1 cellular context compared by ENCODE assay signal in genomic region chr1:22451702-22452400, GRCh38.
TF ChIP-seq lines count a peak whose summit lies in the region.

Gene ZBTB40, plus strand, starts transcription at chr1:22451851. Its CDS starts 38,098 bp downstream, at chr1:22489949.

TF ChIP-seq in HEK293, 187 proteins besides CTCF, POLR2A, EP300 and RAD21 (continued from another document and continues in another):
- TF ChIP-seq ZNF518A (tag by site-specific recombination; conservative IDR thresholded peaks at IDR 0.05; ENCODE audit: low read depth) (peak; percentile 75), ZNF133 (tag by site-specific recombination; IDR thresholded peaks at IDR 0.05) (no peak), REPIN1 (tag by site-specific recombination; IDR thresholded peaks at IDR 0.05; ENCODE audit: low read depth) (peak; percentile 69; the same call in 1 of the 2 replicates), FEZF1 (tag by site-specific recombination; IDR thresholded peaks at IDR 0.05) (peak; percentile 33), SALL2 (tag by site-specific recombination; IDR thresholded peaks at IDR 0.05; ENCODE audit: borderline replicate concordance) (no peak), BCL6B (tag by site-specific recombination; IDR thresholded peaks at IDR 0.05) (no peak), ZNF549 (tag by site-specific recombination; IDR thresholded peaks at IDR 0.05) (no peak), GLIS2 (tag by site-specific recombination; IDR thresholded peaks at IDR 0.05) (peak; percentile 92), ZNF660 (tag by site-specific recombination; IDR thresholded peaks at IDR 0.05) (peak; percentile 99), ZNF362 (tag by site-specific recombination; IDR thresholded peaks at IDR 0.05) (peak; percentile 33; the same call in 1 of the 2 replicates), TSHZ1 (tag by site-specific recombination; IDR thresholded peaks at IDR 0.05; ENCODE audit: borderline replicate concordance) (peak; percentile 87; the same call in 1 of the 2 replicates), ZNF248 (tag by site-specific recombination; IDR thresholded peaks at IDR 0.05) (no peak), HOXD13 (CRISPR knock-in tag; IDR thresholded peaks at IDR 0.05; ENCODE audit: borderline replicate concordance) (no peak), ZNF311 (tag by site-specific recombination; IDR thresholded peaks at IDR 0.05; ENCODE audit: borderline replicate concordance) (no peak), ZNF548 (tag by site-specific recombination; IDR thresholded peaks at IDR 0.05) (no peak), PRDM10 (tag by site-specific recombination; IDR thresholded peaks at IDR 0.05) (peak; percentile 71), ZNF423 (tag by site-specific recombination; IDR thresholded peaks at IDR 0.05) (peak; percentile 72; the same call in 1 of the 2 replicates), ZNF302 (tag by site-specific recombination; IDR thresholded peaks at IDR 0.05; ENCODE audit: low read depth) (no peak), ZNF580 (tag by site-specific recombination; IDR thresholded peaks at IDR 0.05) (peak; percentile 93), ZFP37 (tag by site-specific recombination; IDR thresholded peaks at IDR 0.05) (peak; percentile 93; the same call in 1 of the 2 replicates), ZIC2 (tag by site-specific recombination; IDR thresholded peaks at IDR 0.05) (peak; percentile 79), ZNF19 (tag by site-specific recombination; IDR thresholded peaks at IDR 0.05; ENCODE audit: low read depth) (no peak), GLI4 (tag by site-specific recombination; IDR thresholded peaks at IDR 0.05) (peak; percentile 93), AEBP2 (tag by site-specific recombination; IDR thresholded peaks at IDR 0.05; ENCODE audit: borderline replicate concordance) (no peak), ZNF10 (tag by site-specific recombination; IDR thresholded peaks at IDR 0.05) (peak; percentile 80), BCL11A (tag by site-specific recombination; IDR thresholded peaks at IDR 0.05; ENCODE audit: low read depth) (peak; percentile 93), ZNF26 (tag by site-specific recombination; IDR thresholded peaks at IDR 0.05) (no peak), ZNF223 (tag by site-specific recombination; IDR thresholded peaks at IDR 0.05) (no peak; the same call in 1 of the 2 replicates), ZNF341 (tag by site-specific recombination; IDR thresholded peaks at IDR 0.05; ENCODE audit: low read depth) (peak; percentile 100), KLF17 (tag by site-specific recombination; IDR thresholded peaks at IDR 0.05) (peak; percentile 94), ZBTB21 (tag by site-specific recombination; IDR thresholded peaks at IDR 0.05) (peak; percentile 80), ZNF639 (tag by site-specific recombination; IDR thresholded peaks at IDR 0.05) (peak; percentile 85), ZNF843 (tag by site-specific recombination; IDR thresholded peaks at IDR 0.05) (peak; percentile 79; the same call in 1 of the 2 replicates), ZNF292 (tag by site-specific recombination; IDR thresholded peaks at IDR 0.05; ENCODE audit: borderline replicate concordance, low read depth) (no peak)
